18 cellular contexts compared by ENCODE assay signal in genomic region chr11:69215784-69216415, GRCh38.
A peak's percentile ranks its signal among the peaks of the same experiment; 100 is the strongest.
DNase-seq lines count a peak whose midpoint lies in the region; ATAC-seq, FAIRE-seq and TF ChIP-seq lines count a peak whose summit lies in the region.
"Had no signal": no experiment of that assay in that cellular context is flagged by ENCODE, and none has a peak within 500 bp of the region (broad histone marks: within the 10 kb centered on the region; RNA-seq: fewer than 3 reads in every experiment).

No MANE protein-coding gene starts in this region.

- H3K4me3 ChIP-seq in astrocyte of the spinal cord (ENCODE audit: low read depth, low read length): no peak overlapping the region
- no peak overlapping the region for H3K4me3 ChIP-seq in kidney (ENCODE audit: low read length in 2 of 2)
- H3K4me3 ChIP-seq: lung, SK-N-MC had no signal

- no peaks in the 10 kb centered on the region for H3K4me1 ChIP-seq in kidney (ENCODE audit: control insufficient read depth in 1 of 2, insufficient read depth in 1 of 2, low read depth in 1 of 2, low read length in 2 of 2)

- H3K4me1 Mint-ChIP-seq in natural killer cell treated with Interleukin-12 subunit alpha and Interleukin-12 subunit beta and Interleukin-15 and Interleukin-18, amount 100 ng/mL, for 72 hours (ENCODE audit: low read depth in 2 of 2): no peaks in the 10 kb centered on the region
- H3K4me1 Mint-ChIP-seq in natural killer cell (no peaks in the 10 kb centered on the region), immature natural killer cell (no peaks in the 10 kb centered on the region)

- H3K9ac ChIP-seq in kidney (ENCODE audit: low read length in 2 of 2): no peak overlapping the region

- peaks cover 17 to 29% of the 10 kb centered on the region in 2 donors for H3K27me3 Mint-ChIP-seq in natural killer cell treated with Interleukin-12 subunit alpha and Interleukin-12 subunit beta and Interleukin-15 and Interleukin-18, amount 100 ng/mL, for 72 hours
- peaks cover 19 to 24% of the 10 kb centered on the region in 2 donors for H3K27me3 Mint-ChIP-seq in natural killer cell (ENCODE audit: low read depth in 2 of 2)
- H3K27me3 Mint-ChIP-seq in immature natural killer cell (ENCODE audit: low read depth in 3 of 3): peaks cover 4 to 20% (median 5%) of the 10 kb centered on the region in 3 donors

- no peak overlapping the region for H3K27ac ChIP-seq in kidney (ENCODE audit: low read depth in 2 of 2, low read length in 2 of 2)
- H3K27ac ChIP-seq: SK-N-MC had no signal

- H3K36me3 ChIP-seq in kidney (ENCODE audit: control insufficient read depth in 1 of 2, insufficient read depth in 2 of 2, low read length in 2 of 2): no peaks in the 10 kb centered on the region

- DNase-seq in natural killer cell treated with Interleukin-12 subunit alpha and Interleukin-12 subunit beta and Interleukin-15 and Interleukin-18, amount 100 ng/mL, for 72 hours (ENCODE audit: low spot score): peak; percentile 12
- no peak for DNase-seq in natural killer cell
- DNase-seq in astrocyte of the spinal cord (ENCODE audit: low read depth, low spot score): peak; percentile 16
- peak; percentile 24 for DNase-seq in kidney
- DNase-seq in immature natural killer cell: no peak
- DNase-seq: ACHN; activated CD4-positive, alpha-beta T cell treated with anti-CD3 and anti-CD28 coated beads for 36 hours; activated gamma-delta T cell; DMS79 treated with DMSO at 0.1 percent for 48 hours; NCI-H1105; stimulated activated CD4-positive, alpha-beta T cell treated with anti-CD3 and anti-CD28 coated beads, Interleukin-4, amount 100 ng/mL, for 24 hours had no signal

- intact Hi-C loops in natural killer cell (cut with micrococcal nuclease) (no loop called here), kidney (cut with DNase I) (no loop called here)

- in situ Hi-C loops in astrocyte of the spinal cord (cut with HindIII; ENCODE audit: low sequenced_read_pairs): no loop called here

- no peak overlapping the region for H3K27ac Mint-ChIP-seq in natural killer cell treated with Interleukin-12 subunit alpha and Interleukin-12 subunit beta and Interleukin-15 and Interleukin-18, amount 100 ng/mL, for 72 hours
- H3K27ac Mint-ChIP-seq in natural killer cell: no peak overlapping the region
- no peak overlapping the region for H3K27ac Mint-ChIP-seq in immature natural killer cell
- H3K27ac Mint-ChIP-seq: activated CD4-positive, alpha-beta T cell treated with anti-CD3 and anti-CD28 coated beads for 36 hours had no signal

- H3K4me3 Mint-ChIP-seq in natural killer cell treated with Interleukin-12 subunit alpha and Interleukin-12 subunit beta and Interleukin-15 and Interleukin-18, amount 100 ng/mL, for 72 hours: no peak overlapping the region
- H3K4me3 Mint-ChIP-seq in natural killer cell (no peak overlapping the region), immature natural killer cell (no peak overlapping the region)
- H3K4me3 Mint-ChIP-seq: activated CD4-positive, alpha-beta T cell treated with anti-CD3 and anti-CD28 coated beads for 36 hours; central memory CD8-positive, alpha-beta T cell had no signal

- no peak for ATAC-seq in natural killer cell treated with Interleukin-12 subunit alpha and Interleukin-12 subunit beta and Interleukin-15 and Interleukin-18, amount 100 ng/mL, for 72 hours
- ATAC-seq in natural killer cell (no peak), HG02973 (IDR thresholded peaks at IDR 0.05; ENCODE audit: unreplicated experiment) (no peak), HG03520 (IDR thresholded peaks at IDR 0.05; ENCODE audit: unreplicated experiment) (no peak), HG02884 (IDR thresholded peaks at IDR 0.05; ENCODE audit: unreplicated experiment) (no peak)
- ATAC-seq: activated CD4-positive, alpha-beta T cell treated with anti-CD3 and anti-CD28 coated beads for 36 hours had no signal

- no peak for FAIRE-seq in kidney (lab: Jason Lieb, UNC)
- FAIRE-seq: GM18507 had no signal

- no peaks in the 10 kb centered on the region for H3K36me3 Mint-ChIP-seq in natural killer cell treated with Interleukin-12 subunit alpha and Interleukin-12 subunit beta and Interleukin-15 and Interleukin-18, amount 100 ng/mL, for 72 hours
- H3K36me3 Mint-ChIP-seq in natural killer cell (no peaks in the 10 kb centered on the region), immature natural killer cell (no peaks in the 10 kb centered on the region)

- H3K9me3 Mint-ChIP-seq in natural killer cell treated with Interleukin-12 subunit alpha and Interleukin-12 subunit beta and Interleukin-15 and Interleukin-18, amount 100 ng/mL, for 72 hours: peaks cover 5% of the 10 kb centered on the region
- H3K9me3 Mint-ChIP-seq in natural killer cell (peaks cover 0 to 5% of the 10 kb centered on the region in 2 donors), immature natural killer cell (no peaks in the 10 kb centered on the region)
- H3K9me3 Mint-ChIP-seq: central memory CD8-positive, alpha-beta T cell had no signal

- TF ChIP-seq CTCF in natural killer cell (IDR thresholded peaks at IDR 0.05) (no peak), astrocyte of the spinal cord (IDR thresholded peaks at IDR 0.05; ENCODE audit: low read depth, low read length) (no peak), kidney (IDR thresholded peaks at IDR 0.05; ENCODE audit: borderline replicate concordance, extremely low read depth, insufficient read depth) (no peak)

- H3K9me3 ChIP-seq in kidney (ENCODE audit: control insufficient read depth in 1 of 2, low read length in 2 of 2): no peaks in the 10 kb centered on the region

Comparison
In these comparisons a context has a peak if more than half of its experiments do, and no peak if none do; other contexts are left out.
1. DNase-seq: peak in natural killer cell treated with Interleukin-12 subunit alpha and Interleukin-12 subunit beta and Interleukin-15 and Interleukin-18, amount 100 ng/mL, for 72 hours (single experiment), astrocyte of the spinal cord (single experiment) and kidney (single experiment); none in natural killer cell (single experiment) and immature natural killer cell (0 of 3).